Comparison of ENCODE assay signal across 21 cellular contexts in genomic region chr6:40389176-40389767, GRCh38.
DNase-seq lines count a peak whose midpoint lies in the region; ATAC-seq and TF ChIP-seq lines count a peak whose summit lies in the region.
"Had no signal": no experiment of that assay in that cellular context is flagged by ENCODE, and none has a peak within 500 bp of the region (broad histone marks: within the 10 kb centered on the region; RNA-seq: fewer than 3 reads in every experiment).

No MANE protein-coding gene starts in this region.

- DNase-seq in activated CD8-positive, alpha-beta memory T cell treated with anti-CD3 and anti-CD28 coated beads for 24 hours, result peak; percentile 17
- no peak for DNase-seq in activated CD8-positive, alpha-beta memory T cell treated with anti-CD3 and anti-CD28 coated beads, Interleukin-2, amount 50 U/mL, for 4 hours
- peak; percentile 0 for DNase-seq in GM13976 (ENCODE audit: low spot score)
- DNase-seq in activated T-helper 1 cell treated with anti-CD3 and anti-CD28 coated beads, Interleukin-12 subunit alpha, Interleukin-12 subunit beta, Interleukin-2, Interleukin-4 antibody, amounts not matched to agents 30 ng/mL and 10 ng/mL and 1 ng/mL, durations not matched to agents 14 hours and 24 hours and 36 hours (ENCODE audit: low spot score), result peak; percentile 38
- DNase-seq in natural killer cell treated with Interleukin-12 subunit alpha and Interleukin-12 subunit beta and Interleukin-15 and Interleukin-18, amount 100 ng/mL, for 72 hours (ENCODE audit: low spot score), result no peak
- no peak for DNase-seq in kidney tubule cell (ENCODE audit: low spot score)
- no peak for DNase-seq in NCI-H187 (lab: John Stamatoyannopoulos, UW)
- DNase-seq: ACHN; activated CD4-positive, alpha-beta T cell treated with anti-CD3 and anti-CD28 coated beads for 1 hour; Calu3; H9; mesenchymal stem cell; NCI-H1436 treated with DMSO at 0.1 percent for 48 hours; NCI-H510A; NK-92 treated with Interleukin-12 subunit alpha and Interleukin-12 subunit beta, amount 100 ng/mL, for 24 hours; occipital lobe; PC-9; Right ventricle myocardium superior; SW 1271; upper lobe of left lung had no signal

- TF ChIP-seq CTCF in GM13976 (IDR thresholded peaks at IDR 0.05; ENCODE audit: borderline replicate concordance, control extremely low read depth, extremely low read depth, insufficient read depth, missing control alignments), result no peak

- no peak for ATAC-seq in natural killer cell treated with Interleukin-12 subunit alpha and Interleukin-12 subunit beta and Interleukin-15 and Interleukin-18, amount 100 ng/mL, for 72 hours
- ATAC-seq in GM21723 (IDR thresholded peaks at IDR 0.05; ENCODE audit: unreplicated experiment), result no peak

- in situ Hi-C loops in GM13976 (cut with MboI; ENCODE audit: low sequenced_read_pairs, unreplicated experiment), result no loop called here

- peak overlapping the region; percentile 90 for H3K27ac Mint-ChIP-seq in activated T-helper 1 cell treated with anti-CD3 and anti-CD28 coated beads, Interleukin-12 subunit alpha, Interleukin-12 subunit beta, Interleukin-2, Interleukin-4 antibody, amounts not matched to agents 30 ng/mL and 10 ng/mL and 1 ng/mL, durations not matched to agents 14 hours and 24 hours and 36 hours
- H3K27ac Mint-ChIP-seq in natural killer cell treated with Interleukin-12 subunit alpha and Interleukin-12 subunit beta and Interleukin-15 and Interleukin-18, amount 100 ng/mL, for 72 hours, result peak overlapping the region; percentile 27 to 80
- H3K27ac Mint-ChIP-seq: H9 had no signal

- intact Hi-C loops in activated T-helper 1 cell treated with anti-CD3 and anti-CD28 coated beads, Interleukin-12 subunit alpha, Interleukin-12 subunit beta, Interleukin-2, Interleukin-4 antibody, amounts not matched to agents 30 ng/mL and 10 ng/mL and 1 ng/mL, durations not matched to agents 14 hours and 24 hours and 36 hours (cut with micrococcal nuclease), result loop anchor here (1.0 to 5.0 kb wide), 4 partner anchors 18 to 198 kb away; partner anchors contain the start of gene LRFN2

- H3K36me3 Mint-ChIP-seq in activated T-helper 1 cell treated with anti-CD3 and anti-CD28 coated beads, Interleukin-12 subunit alpha, Interleukin-12 subunit beta, Interleukin-2, Interleukin-4 antibody, amounts not matched to agents 30 ng/mL and 10 ng/mL and 1 ng/mL, durations not matched to agents 14 hours and 24 hours and 36 hours (ENCODE audit: low read depth), result peaks cover 5% of the 10 kb centered on the region
- H3K36me3 Mint-ChIP-seq in natural killer cell treated with Interleukin-12 subunit alpha and Interleukin-12 subunit beta and Interleukin-15 and Interleukin-18, amount 100 ng/mL, for 72 hours, result peaks cover 4% of the 10 kb centered on the region

- H3K4me1 Mint-ChIP-seq in activated T-helper 1 cell treated with anti-CD3 and anti-CD28 coated beads, Interleukin-12 subunit alpha, Interleukin-12 subunit beta, Interleukin-2, Interleukin-4 antibody, amounts not matched to agents 30 ng/mL and 10 ng/mL and 1 ng/mL, durations not matched to agents 14 hours and 24 hours and 36 hours (ENCODE audit: low read depth), result peaks cover 82% of the 10 kb centered on the region
- H3K4me1 Mint-ChIP-seq in natural killer cell treated with Interleukin-12 subunit alpha and Interleukin-12 subunit beta and Interleukin-15 and Interleukin-18, amount 100 ng/mL, for 72 hours (ENCODE audit: low read depth in 2 of 2), result peaks cover 45 to 50% of the 10 kb centered on the region in 2 donors
- H3K4me1 Mint-ChIP-seq: H9 had no signal

- peaks cover 3% of the 10 kb centered on the region for H3K27me3 Mint-ChIP-seq in activated T-helper 1 cell treated with anti-CD3 and anti-CD28 coated beads, Interleukin-12 subunit alpha, Interleukin-12 subunit beta, Interleukin-2, Interleukin-4 antibody, amounts not matched to agents 30 ng/mL and 10 ng/mL and 1 ng/mL, durations not matched to agents 14 hours and 24 hours and 36 hours (ENCODE audit: insufficient read depth)
- H3K27me3 Mint-ChIP-seq in natural killer cell treated with Interleukin-12 subunit alpha and Interleukin-12 subunit beta and Interleukin-15 and Interleukin-18, amount 100 ng/mL, for 72 hours, result peaks cover 0 to 7% of the 10 kb centered on the region in 2 donors

- H3K4me3 Mint-ChIP-seq in activated T-helper 1 cell treated with anti-CD3 and anti-CD28 coated beads, Interleukin-12 subunit alpha, Interleukin-12 subunit beta, Interleukin-2, Interleukin-4 antibody, amounts not matched to agents 30 ng/mL and 10 ng/mL and 1 ng/mL, durations not matched to agents 14 hours and 24 hours and 36 hours, result peak overlapping the region; percentile 65
- peak overlapping the region; percentile 67 for H3K4me3 Mint-ChIP-seq in natural killer cell treated with Interleukin-12 subunit alpha and Interleukin-12 subunit beta and Interleukin-15 and Interleukin-18, amount 100 ng/mL, for 72 hours
- H3K4me3 Mint-ChIP-seq: H9 had no signal

- no peaks in the 10 kb centered on the region for H3K9me3 Mint-ChIP-seq in activated T-helper 1 cell treated with anti-CD3 and anti-CD28 coated beads, Interleukin-12 subunit alpha, Interleukin-12 subunit beta, Interleukin-2, Interleukin-4 antibody, amounts not matched to agents 30 ng/mL and 10 ng/mL and 1 ng/mL, durations not matched to agents 14 hours and 24 hours and 36 hours
- H3K9me3 Mint-ChIP-seq in natural killer cell treated with Interleukin-12 subunit alpha and Interleukin-12 subunit beta and Interleukin-15 and Interleukin-18, amount 100 ng/mL, for 72 hours, result no peaks in the 10 kb centered on the region

Comparison
In these comparisons a context has a peak if more than half of its experiments do, and no peak if none do; other contexts are left out.
1. DNase-seq: peak in activated CD8-positive, alpha-beta memory T cell treated with anti-CD3 and anti-CD28 coated beads for 24 hours (single experiment), GM13976 (single experiment) and activated T-helper 1 cell treated with anti-CD3 and anti-CD28 coated beads, Interleukin-12 subunit alpha, Interleukin-12 subunit beta, Interleukin-2, Interleukin-4 antibody, amounts not matched to agents 30 ng/mL and 10 ng/mL and 1 ng/mL, durations not matched to agents 14 hours and 24 hours and 36 hours (single experiment); none in activated CD8-positive, alpha-beta memory T cell treated with anti-CD3 and anti-CD28 coated beads, Interleukin-2, amount 50 U/mL, for 4 hours (single experiment), natural killer cell treated with Interleukin-12 subunit alpha and Interleukin-12 subunit beta and Interleukin-15 and Interleukin-18, amount 100 ng/mL, for 72 hours (single experiment), kidney tubule cell (single experiment) and NCI-H187 (0 of 2).